27 cellular contexts compared by ENCODE assay signal in the genomic region with DNA sequence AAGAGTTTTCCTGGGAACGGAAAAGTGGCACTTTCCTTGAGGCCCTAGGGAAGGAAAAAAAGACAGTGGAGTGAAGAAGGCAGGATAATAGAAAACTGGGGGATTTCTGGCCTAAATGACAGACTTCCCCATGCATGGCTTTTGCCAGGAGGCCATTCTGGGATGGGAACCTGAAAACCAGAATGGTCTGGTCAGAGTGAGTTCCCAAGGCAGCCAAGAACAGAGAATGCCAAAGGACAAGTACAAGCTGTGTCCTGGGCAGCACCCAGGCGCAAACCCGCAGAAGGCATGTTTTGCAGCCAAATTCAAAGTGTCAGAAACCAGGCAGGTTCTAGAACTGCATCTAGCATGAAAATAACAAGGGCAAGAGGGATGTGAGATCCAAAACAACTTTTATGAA.
DNase-seq lines count a peak whose midpoint lies in the region; FAIRE-seq and TF ChIP-seq lines count a peak whose summit lies in the region.
"Had no signal": no experiment of that assay in that cellular context is flagged by ENCODE, and none has a peak within 500 bp of the region (broad histone marks: within the 10 kb centered on the region; RNA-seq: fewer than 3 reads in every experiment).

No MANE protein-coding gene starts in this region.

- H3K27me3 ChIP-seq in mammary epithelial cell (ENCODE audit: insufficient read depth, low read length): no peaks in the 10 kb centered on the region
- no peaks in the 10 kb centered on the region for H3K27me3 ChIP-seq in keratinocyte (ENCODE audit: control insufficient read depth, extremely low read depth, insufficient read depth, low read length)
- H3K27me3 ChIP-seq in tibial artery: no peaks in the 10 kb centered on the region
- H3K27me3 ChIP-seq: BE2C, Peyer's patch had no signal

- H3K36me3 ChIP-seq in mammary epithelial cell (ENCODE audit: insufficient read depth, low read length) (no peaks in the 10 kb centered on the region), keratinocyte (ENCODE audit: control insufficient read depth in 2 of 2, extremely low read depth in 1 of 2, insufficient read depth in 2 of 2, low read length in 2 of 2) (no peaks in the 10 kb centered on the region), tibial artery (no peaks in the 10 kb centered on the region)
- H3K36me3 ChIP-seq: BE2C had no signal

- H3K4me1 ChIP-seq in mammary epithelial cell (ENCODE audit: insufficient read depth, low read length): peaks cover 23% of the 10 kb centered on the region
- peaks cover 20% of the 10 kb centered on the region for H3K4me1 ChIP-seq in keratinocyte (ENCODE audit: control insufficient read depth, extremely low read depth, insufficient read depth, low read length)
- no peaks in the 10 kb centered on the region for H3K4me1 ChIP-seq in tibial artery
- H3K4me1 ChIP-seq: BE2C, Peyer's patch had no signal

- H3K79me2 ChIP-seq in mammary epithelial cell (ENCODE audit: insufficient read depth, low read length) (no peaks in the 10 kb centered on the region), keratinocyte (ENCODE audit: control insufficient read depth, insufficient read depth, low read length) (no peaks in the 10 kb centered on the region)

- CTCF ChIA-PET in mammary epithelial cell (lab: Charles Lee; ENCODE audit: low non-redundant PET) (no interaction called here), MCF 10A (lab: Yijun Ruan, JAX) (interaction anchor here (0.6 to 3.5 kb wide), 4 partner anchors 24 to 154 kb away, joined by 3 to 17 read pairs (median 4); no protein-coding TSS in a partner anchor)

- dilution Hi-C loops in mammary epithelial cell (cut with HindIII; ENCODE audit: low sequenced_read_pairs): no loop called here
- dilution Hi-C loops in keratinocyte (cut with MboI; ENCODE audit: extremely low pct_ligation_motif_present, low sequenced_read_pairs): no loop called here

- TF ChIP-seq CTCF in mammary epithelial cell (conservative IDR thresholded peaks at IDR 0.05 in 1 of 2, IDR thresholded peaks at IDR 0.05 in 1 of 2; ENCODE audit: extremely low read depth in 1 of 2, insufficient read depth in 1 of 2, low read depth in 1 of 2, low read length in 2 of 2) (no peak), MCF 10A (IDR thresholded peaks at IDR 0.05; ENCODE audit: unreplicated experiment) (no peak), keratinocyte (optimal IDR thresholded peaks at IDR 0.05 in 1 of 3, IDR thresholded peaks at IDR 0.05 in 1 of 3, conservative IDR thresholded peaks at IDR 0.05 in 1 of 3; ENCODE audit: extremely low read depth in 1 of 3, insufficient read depth in 2 of 3, low read length in 3 of 3) (no peak), tibial artery (IDR thresholded peaks at IDR 0.05) (no peak)

- no peak overlapping the region for H3K4me3 Mint-ChIP-seq in MCF 10A (ENCODE audit: unreplicated experiment)
- H3K4me3 Mint-ChIP-seq: GM23338, H9, HFFc6 had no signal

- POLR2A ChIA-PET in MCF 10A (lab: Yijun Ruan, JAX): no interaction called here

- BruUV-seq in mammary epithelial cell (replicated peaks; lab: Mats Ljungman, UMichigan) (no TSS peak), MCF 10A (replicated peaks; lab: Mats Ljungman, UMichigan) (no TSS peak)

- H3K4me2 ChIP-seq in mammary epithelial cell (ENCODE audit: insufficient read depth, low read depth, low read length): peak overlapping the region; percentile 37
- peak overlapping the region; percentile 38 for H3K4me2 ChIP-seq in keratinocyte (ENCODE audit: control insufficient read depth, extremely low read depth, insufficient read depth, low read depth, low read length)
- H3K4me2 ChIP-seq: GM23338 had no signal

- 56% methylated on average over 3 of the region's 3 CpGs for WGBS in mammary epithelial cell (ENCODE audit: low coverage, missing lambda C conversion rate)

- H3K9me3 ChIP-seq in mammary epithelial cell (replicated peaks; ENCODE audit: insufficient read depth, low read length) (peaks cover 5% of the 10 kb centered on the region), keratinocyte (ENCODE audit: control insufficient read depth, low read depth, low read length) (peaks cover 2% of the 10 kb centered on the region), tibial artery (peaks cover 0 to 8% (median 0%) of the 10 kb centered on the region in 3 donors)
- H3K9me3 ChIP-seq: BE2C, Peyer's patch had no signal

- peak; percentile 10 for DNase-seq in mammary epithelial cell
- DNase-seq in MCF 10A (ENCODE audit: unreplicated experiment): no peak
- peak; percentile 78 for DNase-seq in cerebellum (ENCODE audit: low spot score)
- no peak for DNase-seq in keratinocyte (ENCODE audit: low read depth, low spot score)
- no peak for DNase-seq in tibial artery
- DNase-seq in MV-4-11 (lab: John Stamatoyannopoulos, UW): no peak
- no peak for DNase-seq in NCI-H1105 (lab: John Stamatoyannopoulos, UW)
- DNase-seq: BE2C, DMS153, DND-41, H9, HFFc6, IMR-90, KG1, MM.1S, NCI-H1048, NCI-H1417 treated with DMSO at 0.1 percent for 48 hours, NCI-H1694 treated with DMSO at 0.1 percent for 48 hours, NCI-H2081, NCI-H2227 treated with DMSO at 0.1 percent for 48 hours, NCI-H69, Peyer's patch, SIG-M5 had no signal

- H3K9ac ChIP-seq in mammary epithelial cell (ENCODE audit: insufficient read depth, low read length): no peak overlapping the region
- H3K9ac ChIP-seq in keratinocyte (ENCODE audit: control insufficient read depth, extremely low read depth, insufficient read depth, low read length): no peak overlapping the region

- peak overlapping the region; percentile 54 for H3K27ac ChIP-seq in mammary epithelial cell (ENCODE audit: insufficient read depth, low read depth, low read length)
- no peak overlapping the region for H3K27ac ChIP-seq in keratinocyte (ENCODE audit: control insufficient read depth, insufficient read depth, low read length)
- H3K27ac ChIP-seq in tibial artery: no peak overlapping the region
- H3K27ac ChIP-seq: 22Rv1, Peyer's patch, SK-N-MC had no signal

- intact Hi-C loops in mammary epithelial cell (cut with micrococcal nuclease): no loop called here
- intact Hi-C loops in MCF 10A (cut with micrococcal nuclease): no loop called here
- intact Hi-C loops in tibial artery (cut with DNase I; ENCODE audit: low total_unique reads): no loop called here

- no peaks in the 10 kb centered on the region for H3K36me3 Mint-ChIP-seq in MCF 10A (ENCODE audit: insufficient read depth, unreplicated experiment)

- H3K9me3 Mint-ChIP-seq in MCF 10A (ENCODE audit: unreplicated experiment): no peaks in the 10 kb centered on the region
- H3K9me3 Mint-ChIP-seq: HFFc6 had no signal

- peaks cover 24% of the 10 kb centered on the region for H3K4me1 Mint-ChIP-seq in MCF 10A (ENCODE audit: insufficient read depth, unreplicated experiment)
- H3K4me1 Mint-ChIP-seq: GM23338, H9 had no signal

- no peaks in the 10 kb centered on the region for H3K27me3 Mint-ChIP-seq in MCF 10A (ENCODE audit: insufficient read depth, unreplicated experiment)

- H3K9me1 ChIP-seq in keratinocyte (ENCODE audit: control insufficient read depth, extremely low read depth, insufficient read depth, low read length): no peaks in the 10 kb centered on the region

- peak overlapping the region; percentile 52 for H2AFZ ChIP-seq in mammary epithelial cell (ENCODE audit: low read depth, low read length)
- no peak overlapping the region for H2AFZ ChIP-seq in keratinocyte (ENCODE audit: control insufficient read depth, low read length)
- H2AFZ ChIP-seq: GM23338 had no signal

- H3K27ac Mint-ChIP-seq in MCF 10A (ENCODE audit: low read depth, unreplicated experiment): no peak overlapping the region
- H3K27ac Mint-ChIP-seq: GM23338, H9, HFFc6 had no signal

- H4K20me1 ChIP-seq in mammary epithelial cell (ENCODE audit: insufficient read depth, low read length): no peaks in the 10 kb centered on the region
- H4K20me1 ChIP-seq in keratinocyte (ENCODE audit: control insufficient read depth, extremely low read depth, insufficient read depth, low read length): no peaks in the 10 kb centered on the region

- no peak for FAIRE-seq in keratinocyte (lab: Jason Lieb, UNC)
- FAIRE-seq: GM18507 had no signal

- in situ Hi-C loops in mammary epithelial cell (cut with MboI; ENCODE audit: low sequenced_read_pairs in 2 of 2): loop anchor here in 1 of 2 donors (25.0 kb wide), 1 partner anchor 163 kb away; the partner anchor contains the start of gene SPON1

- no peak overlapping the region for H3K4me3 ChIP-seq in mammary epithelial cell (replicated peaks in 1 of 3; ENCODE audit: insufficient read depth in 1 of 3, low read depth in 2 of 3, low read length in 3 of 3)
- H3K4me3 ChIP-seq in keratinocyte (ENCODE audit: control insufficient read depth in 2 of 3, extremely low read depth in 1 of 3, insufficient read depth in 2 of 3, low read depth in 1 of 3, low read length in 3 of 3): no peak overlapping the region
- H3K4me3 ChIP-seq in tibial artery: no peak overlapping the region
- H3K4me3 ChIP-seq: GM23338, Peyer's patch, SK-N-MC had no signal

Comparison
In these comparisons a context has a peak if more than half of its experiments do, and no peak if none do; other contexts are left out.
1. DNase-seq: peak in mammary epithelial cell (single experiment) and cerebellum (single experiment); none in MCF 10A (single experiment), keratinocyte (single experiment), tibial artery (0 of 2), MV-4-11 (single experiment) and NCI-H1105 (single experiment).